8 cellular contexts compared by ENCODE assay signal in genomic region chr1:154860154-154860870, GRCh38. TPM values are rescaled to one million over a fixed set of nuclear protein-coding genes. Genes with fewer than 3 reads are reported as not detected.
DNase-seq lines count a peak whose midpoint lies in the region; ATAC-seq and TF ChIP-seq lines count a peak whose summit lies in the region.

No MANE protein-coding gene starts in this region.

- H3K9ac ChIP-seq in Loucy (ENCODE audit: low read depth, low read length, poor library complexity, severe bottlenecking) = peak overlapping the region; percentile 43

- H3K36me3 ChIP-seq in Loucy (ENCODE audit: insufficient read depth, low read length) = no peaks in the 10 kb centered on the region
- H3K36me3 ChIP-seq in ovary = no peaks in the 10 kb centered on the region

- no peaks in the 10 kb centered on the region for H3K9me3 Mint-ChIP-seq in memory B cell

- no peak overlapping the region for H3K27ac ChIP-seq in ovary
- no peak overlapping the region for H3K27ac ChIP-seq in foreskin keratinocyte

- H3K4me1 Mint-ChIP-seq in memory B cell = peaks cover 52% of the 10 kb centered on the region

- H3K4me2 ChIP-seq in Loucy (ENCODE audit: low read depth, low read length, poor library complexity, severe bottlenecking) = no peak overlapping the region

- DNase-seq in memory B cell (ENCODE audit: low spot score in 2 of 2) (peak in 1 of 2 donors; percentile 37), ovary (no peak), midbrain (lab: John Stamatoyannopoulos, UW) (no peak), DMS79 (lab: John Stamatoyannopoulos, UW) (no peak), foreskin keratinocyte (no peak)

- no peaks in the 10 kb centered on the region for H3K36me3 Mint-ChIP-seq in memory B cell

- H3F3A ChIP-seq in Loucy (ENCODE audit: low read depth) = no peaks in the 10 kb centered on the region

- H3K9me2 ChIP-seq in Loucy (replicated peaks; ENCODE audit: low read depth, low read length) = no peaks in the 10 kb centered on the region

- ATAC-seq in GM18519 (IDR thresholded peaks at IDR 0.05; ENCODE audit: low FRiP score, unreplicated experiment) = peak; percentile 34
- ATAC-seq in GM21737 (IDR thresholded peaks at IDR 0.05; ENCODE audit: unreplicated experiment) = peak; percentile 54
- peak; percentile 75 for ATAC-seq in memory B cell (ENCODE audit: low read depth)
- no peak for ATAC-seq in foreskin keratinocyte

- no peak for TF ChIP-seq EP300 in ovary (IDR thresholded peaks at IDR 0.05)

- H3K79me2 ChIP-seq in Loucy (ENCODE audit: insufficient read depth, low read length) = no peaks in the 10 kb centered on the region

- H3K9me3 ChIP-seq in Loucy (ENCODE audit: insufficient read depth, low read depth, low read length) (no peaks in the 10 kb centered on the region), ovary (no peaks in the 10 kb centered on the region)

- no peak overlapping the region for H2AFZ ChIP-seq in Loucy (ENCODE audit: low read length)

- intact Hi-C loops in ovary (cut with DNase I) = loop anchor here in 1 of 4 donors (10.0 kb wide), 1 partner anchor 296 kb away; the partner anchor contains the start of gene CHRNB2

- peak overlapping the region; percentile 76 for H3K27ac Mint-ChIP-seq in memory B cell

- peaks cover 24% of the 10 kb centered on the region for H3K4me1 ChIP-seq in Loucy (ENCODE audit: insufficient read depth, low read length, poor library complexity, severe bottlenecking)
- no peaks in the 10 kb centered on the region for H3K4me1 ChIP-seq in ovary (ENCODE audit: insufficient read depth)
- no peaks in the 10 kb centered on the region for H3K4me1 ChIP-seq in foreskin keratinocyte

- H3K4me3 ChIP-seq in Loucy (ENCODE audit: low read length, poor library complexity, severe bottlenecking) (no peak overlapping the region), ovary (no peak overlapping the region)

- H3K27me3 Mint-ChIP-seq in memory B cell = peaks cover 6% of the 10 kb centered on the region

- H3K27me3 ChIP-seq in Loucy (ENCODE audit: insufficient read depth, low read length, poor library complexity, severe bottlenecking) (no peaks in the 10 kb centered on the region), ovary (no peaks in the 10 kb centered on the region), foreskin keratinocyte (peaks cover 13% of the 10 kb centered on the region)

- TF ChIP-seq CTCF in Loucy (conservative IDR thresholded peaks at IDR 0.05; ENCODE audit: low read length) (no peak), ovary (IDR thresholded peaks at IDR 0.05) (no peak), foreskin keratinocyte (conservative IDR thresholded peaks at IDR 0.05) (no peak)

- TF ChIP-seq POLR2A in ovary (IDR thresholded peaks at IDR 0.05) = no peak

- no peaks in the 10 kb centered on the region for H4K20me1 ChIP-seq in Loucy (ENCODE audit: insufficient read depth, low read length, poor library complexity, severe bottlenecking)

- 78 to 81% (median 79%) methylated on average over 12 of the region's 12 CpGs for WGBS in ovary, 3 donors

- H3K4me3 Mint-ChIP-seq in memory B cell = peak overlapping the region; percentile 79

RNA-seq across cellular contexts. Expression of gene KCNN3, which starts 9.8 kb away (rescaled TPM):
- 1 to 10 TPM in 5 of 7 donors, under 1 TPM in 2; 0.71 to 6.0 (median 1.7) TPM for total RNA-seq in ovary
- 1 to 10 TPM in 1 of 2 donors, under 1 TPM in 1; 0.91 to 6.1 TPM for polyA plus RNA-seq in ovary
- under 0.01 TPM in 1 of 2 replicates, not detected in the other for total RNA-seq in foreskin keratinocyte
- not detected in 2 replicates for polyA plus RNA-seq in foreskin keratinocyte
